In genomic region chr14:66831190-66831589, GRCh38 we compare ENCODE assay signal across 20 cellular contexts.
DNase-seq lines count a peak whose midpoint lies in the region; ATAC-seq, FAIRE-seq and TF ChIP-seq lines count a peak whose summit lies in the region.
"Had no signal": no experiment of that assay in that cellular context is flagged by ENCODE, and none has a peak within 500 bp of the region (broad histone marks: within the 10 kb centered on the region; RNA-seq: fewer than 3 reads in every experiment).

No MANE protein-coding gene starts in this region.

- H3K4me1 ChIP-seq in A549: no peaks in the 10 kb centered on the region
- H3K4me1 ChIP-seq: BLaER1, Caco-2, HAP-1 had no signal

- WGBS in A549 (ENCODE audit: missing lambda C conversion rate): 88% methylated on average over 1 of the region's 1 CpG

- H3K4me2 ChIP-seq in A549: no peak overlapping the region
- H3K4me2 ChIP-seq: BLaER1 had no signal

- intact Hi-C loops in head of caudate nucleus (cut with DNase I): no loop called here

- POLR2A ChIA-PET in A549 (lab: Yijun Ruan, JAX): no interaction called here

- no peaks in the 10 kb centered on the region for H3K9me3 ChIP-seq in A549
- H3K9me3 ChIP-seq: BLaER1, Caco-2, HAP-1 had no signal

- no peak overlapping the region for H3K27ac Mint-ChIP-seq in activated T-cell treated with anti-CD3 and anti-CD28 coated beads, Interleukin-2, amount 50 U/mL, for 72 hours
- H3K27ac Mint-ChIP-seq: B cell; CD4-positive, CD25-positive, alpha-beta regulatory T cell; CD8-positive, alpha-beta T cell had no signal

- ATAC-seq in A549: no peak
- no peak for ATAC-seq in activated T-cell treated with anti-CD3 and anti-CD28 coated beads, Interleukin-2, amount 50 U/mL, for 72 hours (replicated peaks in 1 of 2)
- ATAC-seq in GM18511 (IDR thresholded peaks at IDR 0.05; ENCODE audit: unreplicated experiment): no peak
- ATAC-seq: CD8-positive, alpha-beta T cell had no signal

- CTCF ChIA-PET in A549 (lab: Yijun Ruan, JAX): no interaction called here

- no peak overlapping the region for H3K4me3 ChIP-seq in A549
- H3K4me3 ChIP-seq: BLaER1, HAP-1 had no signal

- TF ChIP-seq EP300 in A549 (IDR thresholded peaks at IDR 0.05): no peak

- DNase-seq in A549 (ENCODE audit: low read depth in 1 of 2, low spot score in 1 of 2) (no peak), head of caudate nucleus (no peak)
- DNase-seq in activated T-cell treated with anti-CD3 and anti-CD28 coated beads, Interleukin-2, amount 50 U/mL, for 72 hours: no peak
- DNase-seq: Caco-2; CD4-positive, CD25-positive, alpha-beta regulatory T cell; CD8-positive, alpha-beta T cell; DMS153; DND-41; GDM1; GOT3 had no signal

- H3K27ac ChIP-seq in A549: no peak overlapping the region
- H3K27ac ChIP-seq: BLaER1, C4-2B had no signal

- no peak overlapping the region for H3K4me3 Mint-ChIP-seq in activated T-cell treated with anti-CD3 and anti-CD28 coated beads, Interleukin-2, amount 50 U/mL, for 72 hours
- H3K4me3 Mint-ChIP-seq: B cell; CD4-positive, CD25-positive, alpha-beta regulatory T cell; CD8-positive, alpha-beta T cell had no signal

- no peak for TF ChIP-seq CTCF in A549 (IDR thresholded peaks at IDR 0.05)

- H3K36me3 Mint-ChIP-seq in activated T-cell treated with anti-CD3 and anti-CD28 coated beads, Interleukin-2, amount 50 U/mL, for 72 hours (ENCODE audit: insufficient read depth in 2 of 2): peaks cover 3 to 5% of the 10 kb centered on the region in 2 donors

- H3K9me3 Mint-ChIP-seq in activated T-cell treated with anti-CD3 and anti-CD28 coated beads, Interleukin-2, amount 50 U/mL, for 72 hours: peaks cover 2% of the 10 kb centered on the region in 2 donors
- H3K9me3 Mint-ChIP-seq: CD8-positive, alpha-beta T cell had no signal

- no peak for TF ChIP-seq POLR2A in A549 (IDR thresholded peaks at IDR 0.05; ENCODE audit: low read length)

- H3K27me3 Mint-ChIP-seq in activated T-cell treated with anti-CD3 and anti-CD28 coated beads, Interleukin-2, amount 50 U/mL, for 72 hours (ENCODE audit: low read depth): no peaks in the 10 kb centered on the region
- H3K27me3 Mint-ChIP-seq: B cell; CD4-positive, CD25-positive, alpha-beta regulatory T cell had no signal

- H3K4me1 Mint-ChIP-seq in activated T-cell treated with anti-CD3 and anti-CD28 coated beads, Interleukin-2, amount 50 U/mL, for 72 hours (ENCODE audit: low read depth): no peaks in the 10 kb centered on the region
- H3K4me1 Mint-ChIP-seq: B cell; CD4-positive, CD25-positive, alpha-beta regulatory T cell had no signal

- FAIRE-seq in A549 (lab: Jason Lieb, UNC) (peak; percentile 76), G401.6 (lab: Jason Lieb, UNC) (peak; percentile 44), islet of Langerhans (lab: Jason Lieb, UNC) (peak; percentile 79)
- FAIRE-seq: GM12891, GM18507, H54 had no signal

- no peak for TF ChIP-seq RAD21 in A549 (conservative IDR thresholded peaks at IDR 0.05 in 1 of 2, IDR thresholded peaks at IDR 0.05 in 1 of 2)

TF ChIP-seq in A549, 52 proteins besides CTCF, POLR2A, EP300 and RAD21:
- TF ChIP-seq CHD2 (IDR thresholded peaks at IDR 0.05; ENCODE audit: low read length, partially characterized antibody): no peak
- TF ChIP-seq MAFK (IDR thresholded peaks at IDR 0.05; ENCODE audit: partially characterized antibody): peak; percentile 65
TF ChIP-seq in A549: peak in this region for 1.
